ENCODE assay signal across 14 cellular contexts in the genomic region with DNA sequence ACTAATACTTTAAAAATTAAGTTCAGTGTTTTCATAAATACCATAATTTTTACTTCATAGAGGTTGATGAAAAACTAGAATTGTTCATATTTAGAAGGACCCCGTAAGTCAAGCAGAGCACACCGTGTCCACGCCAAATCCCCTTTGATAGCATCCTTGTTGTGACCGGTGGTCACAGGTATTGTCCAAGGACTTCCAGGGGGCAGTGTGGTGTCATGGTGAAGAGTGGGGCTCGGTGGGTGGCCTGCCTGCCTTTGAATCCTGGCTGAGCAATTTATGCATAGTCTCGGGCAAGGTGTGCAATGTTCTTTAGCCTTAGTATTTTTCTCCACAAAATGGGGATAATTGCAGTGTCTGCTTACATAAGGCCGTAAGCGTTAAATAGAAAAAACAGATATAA.
"Had no signal": no experiment of that assay in that cellular context is flagged by ENCODE, and none has a peak within 500 bp of the region (broad histone marks: within the 10 kb centered on the region; RNA-seq: fewer than 3 reads in every experiment).

No MANE protein-coding gene starts in this region.

- DNase-seq: activated CD4-positive, CD25-positive, alpha-beta regulatory T cell treated with anti-CD3 and anti-CD28 coated beads, Interleukin-2, amount 50 U/mL, for 72 hours; activated naive CD4-positive, alpha-beta T cell treated with Interleukin-2 at 50 U/mL for 16 hours; activated T-cell treated with anti-CD3 and anti-CD28 coated beads for 4 hours; anterior cingulate cortex; effector memory CD8-positive, alpha-beta T cell; erythroblast; stimulated activated CD4-positive, alpha-beta T cell treated with anti-CD3 and anti-CD28 coated beads, Interleukin-1b, Interleukin-23, amount 100 ng/mL, for 48 hours; stomach; testis; upper lobe of right lung had no signal

- H3K4me3 Mint-ChIP-seq: dendritic cell treated with granulocyte-macrophage colony-stimulating factor and Interleukin-4, amounts not matched to agents 40 ng/mL and 50 ng/mL, for 4 days; effector memory CD8-positive, alpha-beta T cell; neural crest cell had no signal

- H3K9me3 ChIP-seq: pancreas, stomach, testis, upper lobe of right lung had no signal

- H3K27me3 Mint-ChIP-seq: dendritic cell treated with granulocyte-macrophage colony-stimulating factor and Interleukin-4, amounts not matched to agents 40 ng/mL and 50 ng/mL, for 4 days; effector memory CD8-positive, alpha-beta T cell had no signal

- ATAC-seq: effector memory CD8-positive, alpha-beta T cell; upper lobe of right lung had no signal

- H3K36me3 ChIP-seq: pancreas, stomach, upper lobe of right lung had no signal

- H3K27ac ChIP-seq: testis, upper lobe of right lung had no signal

- H3K4me3 ChIP-seq: lung, pancreas, stomach, testis, upper lobe of right lung had no signal

- H3K4me1 ChIP-seq: testis had no signal

- H3K27me3 ChIP-seq: pancreas, stomach, testis, upper lobe of right lung had no signal

- H3K9me3 Mint-ChIP-seq: dendritic cell treated with granulocyte-macrophage colony-stimulating factor and Interleukin-4, amounts not matched to agents 40 ng/mL and 50 ng/mL, for 4 days; effector memory CD8-positive, alpha-beta T cell; neural crest cell had no signal
